1 cellular context compared by ENCODE assay signal in the genomic region with DNA sequence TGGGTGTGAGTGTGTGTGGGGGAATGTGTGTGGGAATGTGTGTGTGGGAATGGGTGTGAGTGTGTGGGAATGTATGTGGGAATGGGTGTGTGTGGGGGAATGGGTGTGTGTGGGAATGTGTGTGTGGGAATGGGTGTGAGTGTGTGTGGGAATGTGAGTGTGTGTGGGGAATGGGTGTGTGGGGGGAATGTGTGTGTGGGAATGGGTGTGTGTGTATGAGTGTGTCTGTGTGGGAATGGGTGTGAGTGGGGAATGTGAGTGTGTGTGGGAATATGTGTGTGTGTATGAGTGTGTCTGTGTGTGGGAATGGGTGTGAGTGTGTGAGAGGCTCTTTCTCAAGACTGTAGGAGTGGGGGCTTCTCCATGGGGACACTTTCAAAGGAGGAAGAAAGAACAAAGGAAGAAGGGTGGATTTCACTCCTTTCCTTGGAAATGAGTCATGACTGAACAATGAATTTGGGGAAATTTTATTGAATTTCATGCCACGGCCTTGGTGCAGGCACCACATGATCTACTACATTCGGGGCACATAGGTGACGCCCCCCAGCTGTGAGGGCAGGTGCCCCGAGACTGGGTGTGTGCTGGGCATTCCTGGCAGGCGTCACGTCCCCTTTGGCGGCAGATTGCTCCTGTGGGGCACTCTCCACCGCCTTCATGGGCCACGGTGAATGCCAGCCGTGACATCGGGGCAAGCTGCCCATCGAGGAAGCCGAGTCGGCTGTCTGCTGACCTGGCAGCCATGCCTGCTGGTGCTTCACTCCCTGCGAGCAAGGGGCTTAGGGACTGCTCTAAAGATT.
TF ChIP-seq lines count a peak whose summit lies in the region.

No MANE protein-coding gene starts in this region.

TF ChIP-seq in WTC11, 78 proteins besides CTCF, POLR2A, EP300 and RAD21 (continued from another document):
- TF ChIP-seq, protein P1, sequence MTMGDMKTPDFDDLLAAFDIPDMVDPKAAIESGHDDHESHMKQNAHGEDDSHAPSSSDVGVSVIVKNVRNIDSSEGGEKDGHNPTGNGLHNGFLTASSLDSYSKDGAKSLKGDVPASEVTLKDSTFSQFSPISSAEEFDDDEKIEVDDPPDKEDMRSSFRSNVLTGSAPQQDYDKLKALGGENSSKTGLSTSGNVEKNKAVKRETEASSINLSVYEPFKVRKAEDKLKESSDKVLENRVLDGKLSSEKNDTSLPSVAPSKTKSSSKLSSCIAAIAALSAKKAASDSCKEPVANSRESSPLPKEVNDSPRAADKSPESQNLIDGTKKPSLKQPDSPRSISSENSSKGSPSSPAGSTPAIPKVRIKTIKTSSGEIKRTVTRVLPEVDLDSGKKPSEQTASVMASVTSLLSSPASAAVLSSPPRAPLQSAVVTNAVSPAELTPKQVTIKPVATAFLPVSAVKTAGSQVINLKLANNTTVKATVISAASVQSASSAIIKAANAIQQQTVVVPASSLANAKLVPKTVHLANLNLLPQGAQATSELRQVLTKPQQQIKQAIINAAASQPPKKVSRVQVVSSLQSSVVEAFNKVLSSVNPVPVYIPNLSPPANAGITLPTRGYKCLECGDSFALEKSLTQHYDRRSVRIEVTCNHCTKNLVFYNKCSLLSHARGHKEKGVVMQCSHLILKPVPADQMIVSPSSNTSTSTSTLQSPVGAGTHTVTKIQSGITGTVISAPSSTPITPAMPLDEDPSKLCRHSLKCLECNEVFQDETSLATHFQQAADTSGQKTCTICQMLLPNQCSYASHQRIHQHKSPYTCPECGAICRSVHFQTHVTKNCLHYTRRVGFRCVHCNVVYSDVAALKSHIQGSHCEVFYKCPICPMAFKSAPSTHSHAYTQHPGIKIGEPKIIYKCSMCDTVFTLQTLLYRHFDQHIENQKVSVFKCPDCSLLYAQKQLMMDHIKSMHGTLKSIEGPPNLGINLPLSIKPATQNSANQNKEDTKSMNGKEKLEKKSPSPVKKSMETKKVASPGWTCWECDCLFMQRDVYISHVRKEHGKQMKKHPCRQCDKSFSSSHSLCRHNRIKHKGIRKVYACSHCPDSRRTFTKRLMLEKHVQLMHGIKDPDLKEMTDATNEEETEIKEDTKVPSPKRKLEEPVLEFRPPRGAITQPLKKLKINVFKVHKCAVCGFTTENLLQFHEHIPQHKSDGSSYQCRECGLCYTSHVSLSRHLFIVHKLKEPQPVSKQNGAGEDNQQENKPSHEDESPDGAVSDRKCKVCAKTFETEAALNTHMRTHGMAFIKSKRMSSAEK (CRISPR knock-in tag; IDR thresholded peaks at IDR 0.05; ENCODE audit: borderline replicate concordance): no peak
- no peak for TF ChIP-seq TP53 (CRISPR knock-in tag; IDR thresholded peaks at IDR 0.05)
- TF ChIP-seq GRHL2 (CRISPR knock-in tag; IDR thresholded peaks at IDR 0.05; ENCODE audit: insufficient replicate concordance, severe bottlenecking): no peak
- TF ChIP-seq PRRX2 (CRISPR knock-in tag; IDR thresholded peaks at IDR 0.05): no peak
- TF ChIP-seq, protein P2, sequence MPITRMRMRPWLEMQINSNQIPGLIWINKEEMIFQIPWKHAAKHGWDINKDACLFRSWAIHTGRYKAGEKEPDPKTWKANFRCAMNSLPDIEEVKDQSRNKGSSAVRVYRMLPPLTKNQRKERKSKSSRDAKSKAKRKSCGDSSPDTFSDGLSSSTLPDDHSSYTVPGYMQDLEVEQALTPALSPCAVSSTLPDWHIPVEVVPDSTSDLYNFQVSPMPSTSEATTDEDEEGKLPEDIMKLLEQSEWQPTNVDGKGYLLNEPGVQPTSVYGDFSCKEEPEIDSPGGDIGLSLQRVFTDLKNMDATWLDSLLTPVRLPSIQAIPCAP (CRISPR knock-in tag; IDR thresholded peaks at IDR 0.05): no peak
- no peak for TF ChIP-seq GABPB1 (CRISPR knock-in tag; IDR thresholded peaks at IDR 0.05)
- TF ChIP-seq, protein P3, sequence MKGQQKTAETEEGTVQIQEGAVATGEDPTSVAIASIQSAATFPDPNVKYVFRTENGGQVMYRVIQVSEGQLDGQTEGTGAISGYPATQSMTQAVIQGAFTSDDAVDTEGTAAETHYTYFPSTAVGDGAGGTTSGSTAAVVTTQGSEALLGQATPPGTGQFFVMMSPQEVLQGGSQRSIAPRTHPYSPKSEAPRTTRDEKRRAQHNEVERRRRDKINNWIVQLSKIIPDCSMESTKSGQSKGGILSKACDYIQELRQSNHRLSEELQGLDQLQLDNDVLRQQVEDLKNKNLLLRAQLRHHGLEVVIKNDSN (CRISPR knock-in tag; IDR thresholded peaks at IDR 0.05): no peak
- no peak for TF ChIP-seq FOXK1 (CRISPR knock-in tag; IDR thresholded peaks at IDR 0.05)
- TF ChIP-seq, protein P4, sequence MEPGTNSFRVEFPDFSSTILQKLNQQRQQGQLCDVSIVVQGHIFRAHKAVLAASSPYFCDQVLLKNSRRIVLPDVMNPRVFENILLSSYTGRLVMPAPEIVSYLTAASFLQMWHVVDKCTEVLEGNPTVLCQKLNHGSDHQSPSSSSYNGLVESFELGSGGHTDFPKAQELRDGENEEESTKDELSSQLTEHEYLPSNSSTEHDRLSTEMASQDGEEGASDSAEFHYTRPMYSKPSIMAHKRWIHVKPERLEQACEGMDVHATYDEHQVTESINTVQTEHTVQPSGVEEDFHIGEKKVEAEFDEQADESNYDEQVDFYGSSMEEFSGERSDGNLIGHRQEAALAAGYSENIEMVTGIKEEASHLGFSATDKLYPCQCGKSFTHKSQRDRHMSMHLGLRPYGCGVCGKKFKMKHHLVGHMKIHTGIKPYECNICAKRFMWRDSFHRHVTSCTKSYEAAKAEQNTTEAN (CRISPR knock-in tag; IDR thresholded peaks at IDR 0.05): no peak
- TF ChIP-seq TEAD4 (CRISPR knock-in tag; IDR thresholded peaks at IDR 0.05): no peak
- no peak for TF ChIP-seq FOXJ3 (CRISPR knock-in tag; IDR thresholded peaks at IDR 0.05; ENCODE audit: borderline replicate concordance)
